20 cellular contexts compared by ENCODE assay signal in genomic region chr17:41656249-41657023, GRCh38. TPM values are rescaled to one million over a fixed set of nuclear protein-coding genes. Genes with fewer than 3 reads are reported as not detected.
DNase-seq lines count a peak whose midpoint lies in the region; ATAC-seq and TF ChIP-seq lines count a peak whose summit lies in the region.
"Had no signal": no experiment of that assay in that cellular context is flagged by ENCODE, and none has a peak within 500 bp of the region (broad histone marks: within the 10 kb centered on the region; RNA-seq: fewer than 3 reads in every experiment).

No MANE protein-coding gene starts in this region.

- H3K4me1 ChIP-seq in foreskin keratinocyte: peaks cover 33% of the 10 kb centered on the region
- H3K4me1 ChIP-seq in neuronal stem cell (ENCODE audit: control insufficient read depth in 2 of 2, insufficient read depth in 1 of 2, low read depth in 1 of 2, low read length in 2 of 2): peaks cover 0 to 18% of the 10 kb centered on the region in 2 donors

- H3K27me3 Mint-ChIP-seq in type B pancreatic cell: no peaks in the 10 kb centered on the region
- H3K27me3 Mint-ChIP-seq: activated naive CD4-positive, alpha-beta T cell treated with anti-CD3 and anti-CD28 coated beads, Interleukin-2, amount 50 U/mL, for 24 hours; activated T-cell treated with anti-CD3 and anti-CD28 coated beads, Interleukin-2, amount 50 U/mL, for 24 hours had no signal

- no peak overlapping the region for H3K4me2 ChIP-seq in neuronal stem cell (ENCODE audit: insufficient read depth, low read length, poor library complexity, severe bottlenecking)

- H2BK15ac ChIP-seq in neuronal stem cell (ENCODE audit: low read length): peak overlapping the region; percentile 99

- CTCF ChIA-PET in RWPE1 (lab: Yijun Ruan, JAX): interaction anchor here (0.6 to 3.9 kb wide), 2 partner anchors 108 to 334 kb away, joined by 5 to 18 read pairs; no protein-coding TSS in a partner anchor

- H3K36me3 Mint-ChIP-seq in type B pancreatic cell: no peaks in the 10 kb centered on the region
- H3K36me3 Mint-ChIP-seq: activated naive CD4-positive, alpha-beta T cell treated with anti-CD3 and anti-CD28 coated beads, Interleukin-2, amount 50 U/mL, for 24 hours; naive B cell had no signal

- H3K27ac ChIP-seq in RWPE1 (peak overlapping the region; percentile 100), foreskin keratinocyte (peak overlapping the region; percentile 97), neuronal stem cell (replicated peaks; ENCODE audit: low read length) (no peak overlapping the region)
- H3K27ac ChIP-seq: brain microvascular endothelial cell, dorsolateral prefrontal cortex had no signal

- no peaks in the 10 kb centered on the region for H3K79me1 ChIP-seq in neuronal stem cell (ENCODE audit: low read depth, low read length)

- DNase-seq in RWPE1 (ENCODE audit: low spot score) (no peak), foreskin keratinocyte (no peak), neuronal stem cell (ENCODE audit: low spot score) (no peak), type B pancreatic cell (ENCODE audit: extremely low spot score, unreplicated experiment) (no peak), T-helper 9 cell (no peak), cerebellar nuclear complex (lab: John Stamatoyannopoulos, UW) (no peak)
- DNase-seq in activated CD8-positive, alpha-beta memory T cell treated with anti-CD3 and anti-CD28 coated beads, Interleukin-2, amount 50 U/mL, for 48 hours: no peak
- DNase-seq: activated CD4-positive, alpha-beta T cell treated with anti-CD3 and anti-CD28 coated beads, Interleukin-2, amount 50 U/mL, for 1 hour; activated T-cell treated with anti-CD3 and anti-CD28 coated beads, Interleukin-2, amount 50 U/mL, for 24 hours; AML-193; brain microvascular endothelial cell; dorsolateral prefrontal cortex; GDM1; hippocampal formation; left cardiac atrium; MG63; naive B cell; NCI-H187 had no signal

- peak overlapping the region; percentile 83 for H2BK5ac ChIP-seq in neuronal stem cell (ENCODE audit: low read length)

- H3K9me3 ChIP-seq in neuronal stem cell (replicated peaks in 1 of 2; ENCODE audit: control insufficient read depth in 2 of 2, insufficient read depth in 1 of 2, low read depth in 1 of 2, low read length in 2 of 2): peaks cover 0 to 3% of the 10 kb centered on the region in 2 donors
- H3K9me3 ChIP-seq: MG63 had no signal

- POLR2A ChIA-PET in RWPE1 (lab: Yijun Ruan, JAX; ENCODE audit: low non-redundant PET): interaction anchor here (1.2 kb wide), 1 partner anchor 33 kb away, joined by 5 read pairs; the partner anchor contains the start of gene EIF1

- H4K91ac ChIP-seq in neuronal stem cell (ENCODE audit: low read depth, low read length, poor library complexity): peak overlapping the region; percentile 83

- peak overlapping the region; percentile 99 for H2AK5ac ChIP-seq in neuronal stem cell (ENCODE audit: low read depth, low read length)

- H2AFZ ChIP-seq in neuronal stem cell (ENCODE audit: low read length): no peak overlapping the region

- no peak for ATAC-seq in foreskin keratinocyte
- ATAC-seq in GM19463 (IDR thresholded peaks at IDR 0.05; ENCODE audit: unreplicated experiment): no peak

- TF ChIP-seq CTCF in RWPE1 (conservative IDR thresholded peaks at IDR 0.05; ENCODE audit: low read depth): no peak
- no peak for TF ChIP-seq CTCF in foreskin keratinocyte (conservative IDR thresholded peaks at IDR 0.05)
- TF ChIP-seq CTCF in type B pancreatic cell (conservative IDR thresholded peaks at IDR 0.05): no peak

- peaks cover 9% of the 10 kb centered on the region for H3K4me1 Mint-ChIP-seq in type B pancreatic cell (ENCODE audit: unreplicated experiment)
- H3K4me1 Mint-ChIP-seq: activated naive CD4-positive, alpha-beta T cell treated with anti-CD3 and anti-CD28 coated beads, Interleukin-2, amount 50 U/mL, for 24 hours had no signal

- no peak overlapping the region for H3K4me3 ChIP-seq in neuronal stem cell (ENCODE audit: low read length in 2 of 2)
- H3K4me3 ChIP-seq: dorsolateral prefrontal cortex, MG63 had no signal

- no peak overlapping the region for H3K4me3 Mint-ChIP-seq in type B pancreatic cell
- H3K4me3 Mint-ChIP-seq: activated naive CD4-positive, alpha-beta T cell treated with anti-CD3 and anti-CD28 coated beads, Interleukin-2, amount 50 U/mL, for 24 hours; activated T-cell treated with anti-CD3 and anti-CD28 coated beads, Interleukin-2, amount 50 U/mL, for 24 hours; naive B cell had no signal

- H3K36me3 ChIP-seq in neuronal stem cell (replicated peaks in 1 of 2; ENCODE audit: control insufficient read depth in 2 of 2, insufficient read depth in 2 of 2, low read length in 2 of 2): no peaks in the 10 kb centered on the region
- H3K36me3 ChIP-seq: brain microvascular endothelial cell, MG63 had no signal

- peak overlapping the region; percentile 81 for H2BK12ac ChIP-seq in neuronal stem cell (ENCODE audit: low read length)

- peak overlapping the region; percentile 81 for H3K23ac ChIP-seq in neuronal stem cell (ENCODE audit: low read depth, low read length, poor library complexity)

- no CpG with 5 or more reads among the region's 16 CpGs for WGBS in neuronal stem cell (ENCODE audit: extremely low coverage in 2 of 2, insufficient read length in 2 of 2, insufficient replicate concordance in 1 of 2), 2 donors

- H3K9ac ChIP-seq in neuronal stem cell (ENCODE audit: low read depth, low read length, poor library complexity): peak overlapping the region; percentile 74

- peak overlapping the region; percentile 97 for H2BK120ac ChIP-seq in neuronal stem cell (ENCODE audit: low read depth, low read length)

- peak overlapping the region; percentile 79 for H3K14ac ChIP-seq in neuronal stem cell (ENCODE audit: low read length)

- H4K8ac ChIP-seq in neuronal stem cell (ENCODE audit: low read depth, low read length): peak overlapping the region; percentile 43

- peak overlapping the region; percentile 98 for H3K27ac Mint-ChIP-seq in type B pancreatic cell
- H3K27ac Mint-ChIP-seq: activated naive CD4-positive, alpha-beta T cell treated with anti-CD3 and anti-CD28 coated beads, Interleukin-2, amount 50 U/mL, for 24 hours; activated T-cell treated with anti-CD3 and anti-CD28 coated beads, Interleukin-2, amount 50 U/mL, for 24 hours; naive B cell had no signal

- H3K27me3 ChIP-seq in foreskin keratinocyte (no peaks in the 10 kb centered on the region), neuronal stem cell (ENCODE audit: control insufficient read depth in 3 of 3, insufficient read depth in 3 of 3, low read depth in 1 of 3, low read length in 3 of 3) (peaks cover 0 to 58% (median 2%) of the 10 kb centered on the region in 3 experiments)
- H3K27me3 ChIP-seq: brain microvascular endothelial cell, dorsolateral prefrontal cortex, MG63 had no signal

- H3K18ac ChIP-seq in neuronal stem cell (ENCODE audit: low read length): peak overlapping the region; percentile 99

- peak overlapping the region; percentile 90 for H3K4ac ChIP-seq in neuronal stem cell (ENCODE audit: low read length)

- H3K9me3 Mint-ChIP-seq in type B pancreatic cell: no peaks in the 10 kb centered on the region
- H3K9me3 Mint-ChIP-seq: activated naive CD4-positive, alpha-beta T cell treated with anti-CD3 and anti-CD28 coated beads, Interleukin-2, amount 50 U/mL, for 24 hours; activated T-cell treated with anti-CD3 and anti-CD28 coated beads, Interleukin-2, amount 50 U/mL, for 24 hours; naive B cell had no signal

RNA-seq across cellular contexts. Expression of gene KRT17, which starts 32.1 kb away (rescaled TPM):
- total RNA-seq in foreskin keratinocyte (3,495 and 3,975 TPM in 2 replicates), type B pancreatic cell (ENCODE audit: low replicate concordance) (512 and 3,327 TPM in 2 replicates)
- 3,974 and 4,528 TPM in 2 replicates for polyA plus RNA-seq in foreskin keratinocyte
- 0.07 TPM for polyA plus RNA-seq in neuronal stem cell (2013, experiment 1 of 2)
- 0.03 TPM for polyA plus RNA-seq in neuronal stem cell (2013, experiment 2 of 2)
- total RNA-seq: left cardiac atrium had no signal

RNA-seq across cellular contexts. Expression of gene EIF1, which starts 32.2 kb away (rescaled TPM):
- total RNA-seq in foreskin keratinocyte: 346 and 364 TPM in 2 replicates
- polyA plus RNA-seq in foreskin keratinocyte: 1,004 and 1,032 TPM in 2 replicates
- 353 TPM for polyA plus RNA-seq in neuronal stem cell (2013, experiment 1 of 2)
- 340 TPM for polyA plus RNA-seq in neuronal stem cell (2013, experiment 2 of 2)
- 677 and 972 TPM in 2 replicates for total RNA-seq in type B pancreatic cell (ENCODE audit: low replicate concordance)

RNA-seq across cellular contexts. Expression of gene KRT16, which starts 43.9 kb away (rescaled TPM):
- total RNA-seq in foreskin keratinocyte (115 and 208 TPM in 2 replicates), type B pancreatic cell (ENCODE audit: low replicate concordance) (1.5 and 9.2 TPM in 2 replicates)
- 132 and 240 TPM in 2 replicates for polyA plus RNA-seq in foreskin keratinocyte
- not detected for polyA plus RNA-seq in neuronal stem cell (2013, experiment 1 of 2)
- 0.03 TPM for polyA plus RNA-seq in neuronal stem cell (2013, experiment 2 of 2)

RNA-seq across cellular contexts. Expression of gene GAST, which starts 55.7 kb away (rescaled TPM):
- 0.37 and 0.42 TPM in 2 replicates for total RNA-seq in foreskin keratinocyte
- 0.62 and 0.78 TPM in 2 replicates for polyA plus RNA-seq in foreskin keratinocyte
- polyA plus RNA-seq in neuronal stem cell (2013, experiment 1 of 2): not detected
- not detected for polyA plus RNA-seq in neuronal stem cell (2013, experiment 2 of 2)
- total RNA-seq in type B pancreatic cell (ENCODE audit: low replicate concordance): 119 and 193 TPM in 2 replicates
- total RNA-seq: left cardiac atrium had no signal

Comparison
In these comparisons a context has a peak if more than half of its experiments do, and no peak if none do; other contexts are left out.
1. RNA of gene KRT16, which starts 43.9 kb away (total RNA-seq): 115 to 208 TPM in foreskin keratinocyte; 1.5 to 9.2 TPM in type B pancreatic cell; every median in the first group is over 10 times any median in the second.